In the genomic region with DNA sequence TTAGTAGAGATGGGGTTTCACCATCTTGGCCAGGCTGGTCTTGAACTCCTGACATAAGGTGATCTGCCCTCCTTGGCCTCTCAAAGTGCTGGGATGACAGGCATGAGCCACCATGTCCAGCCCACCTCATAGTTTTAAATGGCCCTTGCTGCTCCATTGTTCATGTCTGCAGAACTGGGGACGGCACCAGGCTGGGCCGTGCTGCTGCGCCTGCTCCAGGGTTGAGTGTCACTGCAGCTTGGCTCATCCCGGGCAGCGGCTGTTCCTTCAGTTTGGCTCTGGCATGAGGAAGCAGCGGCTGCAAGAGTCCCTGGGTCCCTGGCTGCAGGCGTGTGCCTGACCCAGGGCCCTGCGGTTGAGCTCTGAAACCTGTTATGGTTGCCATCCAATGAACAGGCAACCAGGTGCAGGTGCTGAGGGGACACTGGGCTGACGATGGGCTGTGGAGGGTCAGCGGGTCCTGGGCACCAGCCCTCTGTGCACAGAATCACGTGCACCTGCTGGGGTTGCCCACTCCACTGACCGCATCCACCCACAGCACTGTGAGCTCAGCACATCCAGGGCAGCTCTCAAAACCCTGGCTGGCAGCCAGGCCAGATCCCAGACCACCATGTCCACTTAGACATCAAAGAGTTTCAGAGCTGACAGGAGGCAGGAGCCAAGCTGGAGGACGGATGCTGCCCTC, we compare ENCODE assay signal across 19 cellular contexts.
"Had no signal": no experiment of that assay in that cellular context is flagged by ENCODE, and none has a peak within 500 bp of the region (broad histone marks: within the 10 kb centered on the region; RNA-seq: fewer than 3 reads in every experiment).

No MANE protein-coding gene starts in this region.

- H3K27ac ChIP-seq: adrenal gland, esophagus muscularis mucosa, gastroesophageal sphincter, heart right ventricle, neutrophil, parathyroid adenoma, tibial nerve, vagina had no signal

- H3K27ac Mint-ChIP-seq: activated CD4-positive, alpha-beta T cell treated with anti-CD3 and anti-CD28 coated beads, Interleukin-2, amount 10 ng/mL, durations not matched to agents 7 days and 5 days; natural killer cell had no signal

- DNase-seq: activated CD4-positive, alpha-beta T cell treated with anti-CD3 and anti-CD28 coated beads, Interleukin-2, amount 10 ng/mL, durations not matched to agents 7 days and 5 days; activated CD8-positive, alpha-beta memory T cell treated with anti-CD3 and anti-CD28 coated beads, Interleukin-2, amount 50 U/mL, for 4 hours; activated naive CD4-positive, alpha-beta T cell treated with anti-CD3 and anti-CD28 coated beads, Interleukin-2, amount 50 U/mL, for 16 hours; activated T-cell treated with anti-CD3 and anti-CD28 coated beads, Interleukin-2, amount 50 U/mL, for 4 hours; cerebellar nuclear complex; effector CD8-positive, alpha-beta T cell; heart right ventricle; kidney glomerular epithelial cell; natural killer cell; stimulated activated CD4-positive, alpha-beta T cell treated with anti-CD3 and anti-CD28 coated beads, Interleukin-2, amount 100 ng/mL, for 24 hours; stimulated activated naive CD4-positive, alpha-beta T cell treated with Interleukin-2 at 50 U/mL for 16 hours; T1000 had no signal

- H3K4me1 Mint-ChIP-seq: activated CD4-positive, alpha-beta T cell treated with anti-CD3 and anti-CD28 coated beads, Interleukin-2, amount 10 ng/mL, durations not matched to agents 7 days and 5 days; natural killer cell had no signal

- H3K4me1 ChIP-seq: adrenal gland, esophagus muscularis mucosa, gastroesophageal sphincter, heart right ventricle, parathyroid adenoma, tibial nerve, vagina had no signal

- H3K27me3 ChIP-seq: tibial nerve, vagina had no signal

- H3K4me3 ChIP-seq: adrenal gland, esophagus muscularis mucosa, gastroesophageal sphincter, heart right ventricle, tibial nerve, vagina had no signal

- H3K9me3 Mint-ChIP-seq: activated CD4-positive, alpha-beta T cell treated with anti-CD3 and anti-CD28 coated beads, Interleukin-2, amount 10 ng/mL, durations not matched to agents 7 days and 5 days; natural killer cell had no signal

- H3K36me3 ChIP-seq: adrenal gland, esophagus muscularis mucosa, gastroesophageal sphincter, heart right ventricle, neutrophil, tibial nerve, vagina had no signal

- H3K27me3 Mint-ChIP-seq: activated CD4-positive, alpha-beta T cell treated with anti-CD3 and anti-CD28 coated beads, Interleukin-2, amount 10 ng/mL, durations not matched to agents 7 days and 5 days had no signal

- H3K36me3 Mint-ChIP-seq: natural killer cell had no signal

- H3K9me3 ChIP-seq: adrenal gland, neutrophil, vagina had no signal

- H3K4me3 Mint-ChIP-seq: activated CD4-positive, alpha-beta T cell treated with anti-CD3 and anti-CD28 coated beads, Interleukin-2, amount 10 ng/mL, durations not matched to agents 7 days and 5 days; activated T-cell treated with anti-CD3 and anti-CD28 coated beads, Interleukin-2, amount 50 U/mL, for 4 hours; natural killer cell had no signal
